8 cellular contexts compared by ENCODE assay signal in genomic region chr1:23562138-23562819, GRCh38. TPM values are rescaled to one million over a fixed set of nuclear protein-coding genes. Genes with fewer than 3 reads are reported as not detected.
DNase-seq lines count a peak whose midpoint lies in the region; ATAC-seq, FAIRE-seq and TF ChIP-seq lines count a peak whose summit lies in the region.

No MANE protein-coding gene starts in this region.

- intact Hi-C loops in sciatic nerve (cut with DNase I), result no loop called here

- H3K27me3 ChIP-seq in bronchial epithelial cell (ENCODE audit: control insufficient read depth, insufficient read depth, low read length), result no peaks in the 10 kb centered on the region

- H3K36me3 Mint-ChIP-seq in IgD-negative memory B cell (no peaks in the 10 kb centered on the region), immature natural killer cell (peaks cover 0 to 3% (median 0%) of the 10 kb centered on the region in 3 donors)

- FAIRE-seq in bronchial epithelial cell (lab: Jason Lieb, UNC), result no peak

- H3K27me3 Mint-ChIP-seq in IgD-negative memory B cell, result peaks cover 2% of the 10 kb centered on the region
- H3K27me3 Mint-ChIP-seq in immature natural killer cell (ENCODE audit: low read depth in 3 of 3), result peaks cover 26 to 36% (median 34%) of the 10 kb centered on the region in 3 donors

- ATAC-seq in sciatic nerve (peak; percentile 89), HG03460 (IDR thresholded peaks at IDR 0.05; ENCODE audit: unreplicated experiment) (no peak), GM21619 (IDR thresholded peaks at IDR 0.05; ENCODE audit: unreplicated experiment) (no peak)

- H3K4me3 Mint-ChIP-seq in IgD-negative memory B cell, result peak overlapping the region; percentile 65 to 95 (median 86)
- H3K4me3 Mint-ChIP-seq in immature natural killer cell, result peak overlapping the region in 1 of 5 donors; percentile 40

- peak overlapping the region; percentile 92 to 100 (median 93) for H3K27ac Mint-ChIP-seq in IgD-negative memory B cell
- H3K27ac Mint-ChIP-seq in immature natural killer cell, result peak overlapping the region in 1 of 6 donors; percentile 24

- peaks cover 2% of the 10 kb centered on the region for H3K36me3 ChIP-seq in bronchial epithelial cell (ENCODE audit: control insufficient read depth, insufficient read depth, low read length)

- no peak overlapping the region for H3K4me3 ChIP-seq in bronchial epithelial cell (ENCODE audit: low read depth, low read length)

- DNase-seq in DMS 273 treated with DMSO at 0.1 percent for 48 hours (lab: John Stamatoyannopoulos, UW) (peak; percentile 93), OCI-M1 (lab: John Stamatoyannopoulos, UW) (peak; percentile 97), bronchial epithelial cell (ENCODE audit: low read depth) (peak; percentile 84), immature natural killer cell (peak; percentile 14 to 37 (median 30)), sciatic nerve (ENCODE audit: low spot score) (peak; percentile 97)

- no peak for TF ChIP-seq CTCF in bronchial epithelial cell (IDR thresholded peaks at IDR 0.05; ENCODE audit: insufficient read depth, low read length, severe bottlenecking)

- H3K9me3 Mint-ChIP-seq in IgD-negative memory B cell, result no peaks in the 10 kb centered on the region
- no peaks in the 10 kb centered on the region for H3K9me3 Mint-ChIP-seq in immature natural killer cell

- H3K4me1 Mint-ChIP-seq in IgD-negative memory B cell, result peaks cover 37 to 55% (median 46%) of the 10 kb centered on the region in 3 donors
- peaks cover 32 to 45% of the 10 kb centered on the region in 2 donors for H3K4me1 Mint-ChIP-seq in immature natural killer cell

RNA-seq across cellular contexts. Expression of gene ID3, which starts 3.0 kb away (rescaled TPM):
- 74.0 TPM for polyA plus RNA-seq in IgD-negative memory B cell
- total RNA-seq in bronchial epithelial cell, result 36.5 and 47.4 TPM in 2 replicates
- polyA plus RNA-seq in immature natural killer cell, result 1 to 10 TPM in 1 of 3 donors, under 1 TPM in 1, not detected in 1; 0.28 to 2.5 TPM
- 289 TPM for total RNA-seq in sciatic nerve

RNA-seq across cellular contexts. Expression of gene E2F2, which starts 31.2 kb away (rescaled TPM):
- polyA plus RNA-seq in IgD-negative memory B cell (2.2 TPM), immature natural killer cell (1 to 10 TPM in 2 of 3 donors, under 1 TPM in 1; 0.28 to 1.3 (median 1.2) TPM)
- total RNA-seq in bronchial epithelial cell (under 0.01 and 0.38 TPM in 2 replicates), sciatic nerve (2.1 TPM)

Comparison
In these comparisons a context has a peak if more than half of its experiments do, and no peak if none do; other contexts are left out.
1. DNase-seq: peak in every context shown above with its lines; median percentile 97 in OCI-M1; 97 in sciatic nerve; 93 in DMS 273 treated with DMSO at 0.1 percent for 48 hours; 84 in bronchial epithelial cell; 30 in immature natural killer cell.